Comparison of ENCODE assay signal across 7 cellular contexts in genomic region chr10:97849101-97849490, GRCh38. TPM values are rescaled to one million over a fixed set of nuclear protein-coding genes. Genes with fewer than 3 reads are reported as not detected.
DNase-seq lines count a peak whose midpoint lies in the region; ATAC-seq and TF ChIP-seq lines count a peak whose summit lies in the region.

No MANE protein-coding gene starts in this region.

- H3K9me2 ChIP-seq in GM23338 (ENCODE audit: insufficient read depth): no peaks in the 10 kb centered on the region

- no peak overlapping the region for H3K27ac ChIP-seq in GM23338 (ENCODE audit: low read depth)
- no peak overlapping the region for H3K27ac ChIP-seq in prostate gland

- ATAC-seq in GM23338: no peak
- ATAC-seq in GM18870 (IDR thresholded peaks at IDR 0.05; ENCODE audit: unreplicated experiment): no peak

- H3K27me3 ChIP-seq in GM23338 (ENCODE audit: insufficient read depth) (peaks cover 31% of the 10 kb centered on the region), prostate gland (replicated peaks; ENCODE audit: insufficient read depth) (no peaks in the 10 kb centered on the region)

- 8% methylated on average over 8 of the region's 8 CpGs for WGBS in prostate gland

- peak overlapping the region; percentile 86 for H3K4me2 ChIP-seq in GM23338

- no peaks in the 10 kb centered on the region; the same call in 2 of the 3 replicates for H3K9me3 Mint-ChIP-seq in GM23338

- no peak for TF ChIP-seq POLR2A in prostate gland (IDR thresholded peaks at IDR 0.05)

- DNase-seq in GM23338 (ENCODE audit: low spot score): peak; percentile 41
- peak; percentile 49 for DNase-seq in NCI-H2227 treated with DMSO at 0.1 percent for 48 hours (lab: John Stamatoyannopoulos, UW)
- DNase-seq in cerebellum (ENCODE audit: low spot score): peak; percentile 51
- DNase-seq in prostate gland (ENCODE audit: low spot score): no peak
- no peak for DNase-seq in GDM1 (lab: John Stamatoyannopoulos, UW)
- DNase-seq in NCI-H446 (lab: John Stamatoyannopoulos, UW): no peak

- H3K4me3 Mint-ChIP-seq in GM23338: peak overlapping the region; percentile 83

- H4K20me1 ChIP-seq in GM23338 (replicated peaks; ENCODE audit: insufficient read depth): no peaks in the 10 kb centered on the region

- peaks cover 28% of the 10 kb centered on the region for H3K27me3 Mint-ChIP-seq in GM23338 (ENCODE audit: insufficient read depth, low read depth, poor library complexity)

- TF ChIP-seq CTCF in GM23338 (conservative IDR thresholded peaks at IDR 0.05; ENCODE audit: low read depth in 2 of 2) (no peak), prostate gland (IDR thresholded peaks at IDR 0.05) (no peak)

- no peaks in the 10 kb centered on the region for H3K9me3 ChIP-seq in prostate gland

- no peaks in the 10 kb centered on the region for H3K79me2 ChIP-seq in GM23338 (replicated peaks; ENCODE audit: insufficient read depth)

- H3K4me3 ChIP-seq in GM23338: peak overlapping the region; percentile 70
- peak overlapping the region; percentile 43 to 51 for H3K4me3 ChIP-seq in prostate gland

- H3K4me1 Mint-ChIP-seq in GM23338: peaks cover 10% of the 10 kb centered on the region

- H3K4me1 ChIP-seq in GM23338 (ENCODE audit: insufficient read depth) (peaks cover 3% of the 10 kb centered on the region; the same call in 1 of the 2 replicates), prostate gland (replicated peaks) (peaks cover 6% of the 10 kb centered on the region)

- H3K36me3 ChIP-seq in GM23338 (ENCODE audit: insufficient read depth): no peaks in the 10 kb centered on the region
- H3K36me3 ChIP-seq in prostate gland: no peaks in the 10 kb centered on the region

- H3K27ac Mint-ChIP-seq in GM23338: no peak overlapping the region

- no peaks in the 10 kb centered on the region for H3K36me3 Mint-ChIP-seq in GM23338 (ENCODE audit: low read depth)

- H3F3A ChIP-seq in GM23338 (replicated peaks; ENCODE audit: low read depth): no peaks in the 10 kb centered on the region

- intact Hi-C loops in prostate gland (cut with DNase I): no loop called here

- peak overlapping the region; percentile 82 for H2AFZ ChIP-seq in GM23338

TF ChIP-seq in GM23338, 12 proteins besides CTCF, POLR2A, EP300 and RAD21:
- peak; percentile 2 for TF ChIP-seq REST (IDR thresholded peaks at IDR 0.05; ENCODE audit: unreplicated experiment)
- TF ChIP-seq STAT1 (IDR thresholded peaks at IDR 0.05; ENCODE audit: unreplicated experiment): no peak
- no peak for TF ChIP-seq POLR2AphosphoS5 (IDR thresholded peaks at IDR 0.05; ENCODE audit: low read depth)
- TF ChIP-seq ZNF331 (CRISPR knock-in tag; IDR thresholded peaks at IDR 0.05; ENCODE audit: low read depth): no peak

RNA-seq across cellular contexts. Expression of gene GOLGA7B, which starts 0.5 kb away (rescaled TPM):
- 0.14 and 0.16 TPM in 2 replicates for total RNA-seq in GM23338 (2014; rRNA removed; shearing (Covaris generic))
- 0.15 TPM in 1 of 2 replicates, not detected in the other for polyA plus RNA-seq in GM23338 (2016; fragmentation: Nextera tagmentation; extraction: Ambion mirVana)
- 10.2 TPM for total RNA-seq in cerebellum
- under 1 TPM; 0.23 TPM for total RNA-seq in prostate gland

Comparison
In these comparisons a context has a peak if more than half of its experiments do, and no peak if none do; other contexts are left out.
1. DNase-seq: peak in GM23338 (single experiment), NCI-H2227 treated with DMSO at 0.1 percent for 48 hours (single experiment) and cerebellum (single experiment); none in prostate gland (single experiment), GDM1 (single experiment) and NCI-H446 (0 of 2).